1 cellular context compared by ENCODE assay signal in the genomic region with DNA sequence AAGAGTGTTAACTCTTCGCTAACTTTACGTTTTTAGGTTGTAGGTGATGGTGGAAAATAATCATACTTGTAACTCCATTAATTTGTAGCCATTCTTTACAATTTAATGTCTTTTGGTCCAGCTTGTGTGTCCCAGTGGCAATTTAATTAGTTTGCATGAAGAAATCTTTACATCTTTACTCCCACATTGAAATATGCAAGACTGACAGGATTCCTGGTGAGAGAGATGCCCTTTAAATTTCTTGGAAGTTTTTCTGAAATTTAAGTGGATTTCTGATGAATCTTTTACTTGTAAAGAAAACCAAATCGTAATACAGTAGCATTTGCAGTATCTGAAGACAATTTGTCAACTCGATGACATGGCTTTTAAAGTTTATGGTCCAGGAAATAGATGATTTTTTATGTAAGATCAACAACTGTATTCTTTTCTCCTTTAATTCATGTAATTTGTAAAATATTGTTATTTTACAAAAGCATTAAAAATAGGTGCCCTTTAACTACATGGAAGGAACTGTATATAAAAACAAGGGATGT.
TF ChIP-seq lines count a peak whose summit lies in the region.

No MANE protein-coding gene starts in this region.

TF ChIP-seq in HepG2, 621 proteins besides CTCF, POLR2A, EP300 and RAD21:
- TF ChIP-seq ZNF343 (CRISPR knock-in tag; IDR thresholded peaks at IDR 0.05) (no peak), SIX4 (CRISPR knock-in tag; IDR thresholded peaks at IDR 0.05) (no peak), PTBP1 (IDR thresholded peaks at IDR 0.05; ENCODE audit: low read depth, low read length, poor library complexity, severe bottlenecking) (no peak), ATAD3A (CRISPR knock-in tag; IDR thresholded peaks at IDR 0.05) (no peak), KDM3A (CRISPR knock-in tag; IDR thresholded peaks at IDR 0.05; ENCODE audit: low read depth) (no peak)
- TF ChIP-seq, protein P1, sequence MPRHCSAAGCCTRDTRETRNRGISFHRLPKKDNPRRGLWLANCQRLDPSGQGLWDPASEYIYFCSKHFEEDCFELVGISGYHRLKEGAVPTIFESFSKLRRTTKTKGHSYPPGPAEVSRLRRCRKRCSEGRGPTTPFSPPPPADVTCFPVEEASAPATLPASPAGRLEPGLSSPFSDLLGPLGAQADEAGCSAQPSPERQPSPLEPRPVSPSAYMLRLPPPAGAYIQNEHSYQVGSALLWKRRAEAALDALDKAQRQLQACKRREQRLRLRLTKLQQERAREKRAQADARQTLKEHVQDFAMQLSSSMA (CRISPR knock-in tag; IDR thresholded peaks at IDR 0.05), result no peak
- TF ChIP-seq, protein P2, sequence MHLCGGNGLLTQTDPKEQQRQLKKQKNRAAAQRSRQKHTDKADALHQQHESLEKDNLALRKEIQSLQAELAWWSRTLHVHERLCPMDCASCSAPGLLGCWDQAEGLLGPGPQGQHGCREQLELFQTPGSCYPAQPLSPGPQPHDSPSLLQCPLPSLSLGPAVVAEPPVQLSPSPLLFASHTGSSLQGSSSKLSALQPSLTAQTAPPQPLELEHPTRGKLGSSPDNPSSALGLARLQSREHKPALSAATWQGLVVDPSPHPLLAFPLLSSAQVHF (CRISPR knock-in tag; IDR thresholded peaks at IDR 0.05), result no peak
